17 cellular contexts compared by ENCODE assay signal in the genomic region with DNA sequence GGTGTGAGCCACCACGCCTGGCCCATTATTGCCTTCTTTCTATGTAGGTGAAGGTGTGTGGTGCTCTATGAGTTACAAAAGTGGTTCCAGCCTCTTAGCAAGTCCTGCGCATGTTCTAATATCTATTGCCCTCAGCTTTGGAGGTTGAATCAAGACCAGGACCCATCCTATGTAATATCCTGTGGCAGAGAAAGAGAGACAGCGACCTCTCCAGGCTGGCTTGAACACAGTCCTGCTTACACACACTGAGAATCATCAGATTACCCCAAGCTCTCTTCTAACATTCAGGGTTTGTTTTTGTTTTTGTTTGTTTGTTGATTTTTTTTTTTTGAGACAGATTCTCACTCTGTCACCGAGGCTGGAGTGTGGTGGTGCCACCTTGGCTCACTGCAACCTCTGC.
A peak's percentile ranks its signal among the peaks of the same experiment; 100 is the strongest.
DNase-seq lines count a peak whose midpoint lies in the region; FAIRE-seq and TF ChIP-seq lines count a peak whose summit lies in the region.
"Had no signal": no experiment of that assay in that cellular context is flagged by ENCODE, and none has a peak within 500 bp of the region (broad histone marks: within the 10 kb centered on the region; RNA-seq: fewer than 3 reads in every experiment).

No MANE protein-coding gene starts in this region.

- no peaks in the 10 kb centered on the region for H3K9me3 Mint-ChIP-seq in neural progenitor cell
- H3K9me3 Mint-ChIP-seq: T-helper 1 cell treated with Interleukin-12 subunit alpha and Interleukin-12 subunit beta and Interleukin-4 antibody, amounts not matched to agents 30 μg/mL and 1 μg/mL, for 36 hours had no signal

- TF ChIP-seq CTCF in cardiac fibroblast (IDR thresholded peaks at IDR 0.05; ENCODE audit: low read depth, low read length) = peak; percentile 18
- peak; percentile 49 for TF ChIP-seq CTCF in neural progenitor cell (IDR thresholded peaks at IDR 0.05)

- H3K9ac ChIP-seq in neural progenitor cell = no peak overlapping the region
- H3K9ac ChIP-seq: parathyroid adenoma had no signal

- H3K9me3 ChIP-seq in neural progenitor cell (ENCODE audit: low read depth) = no peaks in the 10 kb centered on the region
- H3K9me3 ChIP-seq: A549, left lung had no signal

- no peak overlapping the region for H3K27ac ChIP-seq in neural progenitor cell
- H3K27ac ChIP-seq: A549, left lung, parathyroid adenoma had no signal

- peaks cover 2% of the 10 kb centered on the region for H3K27me3 Mint-ChIP-seq in neural progenitor cell (ENCODE audit: insufficient read depth, low read depth)

- DNase-seq in NCI-H748 (lab: John Stamatoyannopoulos, UW; ENCODE audit: unreplicated experiment) = peak; percentile 47
- no peak for DNase-seq in NCI-H748 treated with DMSO at 0.1 percent for 48 hours (lab: John Stamatoyannopoulos, UW)
- DNase-seq in HTR-8/SVneo (ENCODE audit: insufficient read length, low spot score) = peak; percentile 43
- peak in 1 of 2 donors; percentile 16 for DNase-seq in cardiac fibroblast (ENCODE audit: low read depth in 2 of 2)
- DNase-seq in neural progenitor cell (ENCODE audit: low spot score) = no peak
- no peak for DNase-seq in DMS153 (lab: John Stamatoyannopoulos, UW)
- DNase-seq in GF-D8 (lab: John Stamatoyannopoulos, UW) = no peak
- DNase-seq in activated CD4-positive, alpha-beta T cell treated with anti-CD3 and anti-CD28 coated beads, Interleukin-2, amount 50 U/mL, for 4 hours = no peak
- DNase-seq: CD4-positive, alpha-beta memory T cell; left lung; NCI-H1930; NCI-H526 treated with DMSO at 0.1 percent for 48 hours; small intestine had no signal

- no peaks in the 10 kb centered on the region for H3K79me2 ChIP-seq in neural progenitor cell (ENCODE audit: low read depth)
- H3K79me2 ChIP-seq: parathyroid adenoma had no signal

- no peak overlapping the region for H3K4me3 Mint-ChIP-seq in neural progenitor cell
- H3K4me3 Mint-ChIP-seq: CD4-positive, alpha-beta memory T cell; T-helper 1 cell treated with Interleukin-12 subunit alpha and Interleukin-12 subunit beta and Interleukin-4 antibody, amounts not matched to agents 30 μg/mL and 1 μg/mL, for 36 hours had no signal

- no peak overlapping the region for H3K4me3 ChIP-seq in cardiac fibroblast (replicated peaks in 1 of 2; ENCODE audit: low read depth in 2 of 2, low read length in 2 of 2)
- H3K4me3 ChIP-seq in neural progenitor cell = no peak overlapping the region
- H3K4me3 ChIP-seq: A549, left lung had no signal

- no peaks in the 10 kb centered on the region for H3K4me1 ChIP-seq in neural progenitor cell
- H3K4me1 ChIP-seq: left lung, parathyroid adenoma had no signal

- no peaks in the 10 kb centered on the region for H3K36me3 Mint-ChIP-seq in neural progenitor cell
- H3K36me3 Mint-ChIP-seq: CD4-positive, alpha-beta memory T cell had no signal

- H3F3A ChIP-seq in neural progenitor cell (ENCODE audit: low read depth) = no peaks in the 10 kb centered on the region

- H4K20me1 ChIP-seq in neural progenitor cell (ENCODE audit: low read depth) = no peaks in the 10 kb centered on the region

- no peak overlapping the region for H3K4me2 ChIP-seq in neural progenitor cell
- H3K4me2 ChIP-seq: A549 had no signal

- H3K27ac Mint-ChIP-seq in neural progenitor cell = no peak overlapping the region
- H3K27ac Mint-ChIP-seq: CD4-positive, alpha-beta memory T cell; T-helper 1 cell treated with Interleukin-12 subunit alpha and Interleukin-12 subunit beta and Interleukin-4 antibody, amounts not matched to agents 30 μg/mL and 1 μg/mL, for 36 hours had no signal

- FAIRE-seq in HTR-8/SVneo (lab: Jason Lieb, UNC) = no peak
- FAIRE-seq: A549, astrocyte, small intestine had no signal

- peaks cover 7% of the 10 kb centered on the region for H3K4me1 Mint-ChIP-seq in neural progenitor cell
- H3K4me1 Mint-ChIP-seq: CD4-positive, alpha-beta memory T cell had no signal

- no peak overlapping the region for H2AFZ ChIP-seq in neural progenitor cell (replicated peaks)
- H2AFZ ChIP-seq: parathyroid adenoma had no signal

- no peaks in the 10 kb centered on the region for H3K27me3 ChIP-seq in neural progenitor cell
- H3K27me3 ChIP-seq: left lung had no signal

- H3K36me3 ChIP-seq in neural progenitor cell = no peaks in the 10 kb centered on the region
- H3K36me3 ChIP-seq: left lung had no signal

Comparison
In these comparisons a context has a peak if more than half of its experiments do, and no peak if none do; other contexts are left out.
1. DNase-seq: peak in NCI-H748 (single experiment) and HTR-8/SVneo (single experiment); none in NCI-H748 treated with DMSO at 0.1 percent for 48 hours (single experiment), neural progenitor cell (single experiment), DMS153 (single experiment), GF-D8 (single experiment) and activated CD4-positive, alpha-beta T cell treated with anti-CD3 and anti-CD28 coated beads, Interleukin-2, amount 50 U/mL, for 4 hours (0 of 2).